ENCODE assay signal across 8 cellular contexts in the genomic region with DNA sequence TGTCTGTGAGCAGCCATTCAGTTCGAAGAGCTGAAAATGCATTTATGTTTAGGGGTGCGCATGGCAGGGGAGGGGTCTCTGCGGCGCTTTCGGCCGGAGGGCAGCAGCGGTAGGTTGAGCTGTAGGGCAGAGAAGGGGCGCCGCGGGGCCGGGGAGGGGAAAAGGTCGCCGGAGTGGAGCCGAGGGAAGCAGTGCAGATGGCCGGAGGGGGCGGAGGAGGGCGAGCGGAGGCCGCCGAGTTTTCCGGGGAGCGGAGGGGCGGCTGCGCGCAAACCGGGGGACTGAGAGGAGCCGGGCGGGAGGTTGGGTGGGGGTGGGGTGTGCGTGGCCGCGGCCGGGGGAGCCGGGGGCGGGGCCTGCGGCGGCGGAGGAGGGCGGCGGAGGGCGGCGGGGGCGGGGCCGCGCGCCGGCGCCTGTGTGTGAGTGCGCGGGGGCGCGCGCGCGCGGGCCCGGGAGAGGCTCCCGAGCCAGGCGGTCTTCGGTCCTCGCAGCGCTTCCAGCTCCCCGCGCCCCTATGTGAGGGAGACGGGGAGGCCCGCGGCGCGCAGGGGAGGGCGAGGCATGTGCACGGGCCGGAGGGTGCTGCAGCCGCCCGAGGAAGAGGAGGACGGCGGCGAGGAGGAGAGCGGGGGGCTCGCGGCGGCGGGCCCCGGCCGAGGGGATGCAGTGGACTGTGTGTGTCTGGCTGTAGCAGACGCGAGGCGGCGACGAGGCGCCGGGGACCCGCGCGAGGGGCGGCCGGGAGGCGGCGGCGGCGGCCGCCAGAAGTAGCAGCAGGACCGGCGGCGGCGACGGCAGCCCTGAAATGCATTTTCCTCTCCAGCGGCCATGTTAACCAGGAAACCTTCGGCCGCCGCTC. TPM values are rescaled to one million over a fixed set of nuclear protein-coding genes. Genes with fewer than 3 reads are reported as not detected.
DNase-seq lines count a peak whose midpoint lies in the region; ATAC-seq and TF ChIP-seq lines count a peak whose summit lies in the region.

A gene (plus strand): TSS at position 440 of the 859 bp plus-strand sequence. CDS start 389 bp downstream, at position 829.

- H3K79me2 ChIP-seq in neural progenitor cell (ENCODE audit: low read depth), result peaks cover 49% of the 10 kb centered on the region

- H3K9me3 ChIP-seq in HUES48 (ENCODE audit: control insufficient read depth, insufficient read depth, low read length), result no peaks in the 10 kb centered on the region
- no peaks in the 10 kb centered on the region for H3K9me3 ChIP-seq in neural progenitor cell (ENCODE audit: low read depth)

- H3K9ac ChIP-seq in HUES48 (ENCODE audit: low read depth, low read length) (peak within 1 kb of the TSS; percentile 90), neural progenitor cell (peak within 1 kb of the TSS; percentile 78)

- H3K36me3 ChIP-seq in HUES48 (ENCODE audit: control insufficient read depth, insufficient read depth, low read length), result peaks cover 19% of the 10 kb centered on the region
- no peaks in the 10 kb centered on the region for H3K36me3 ChIP-seq in neural progenitor cell

- peaks cover 36% of the 10 kb centered on the region for H4K20me1 ChIP-seq in neural progenitor cell (ENCODE audit: low read depth)

- peaks cover 6% of the 10 kb centered on the region for H3K27me3 Mint-ChIP-seq in neural progenitor cell (ENCODE audit: insufficient read depth, low read depth)

- peak; percentile 45 for TF ChIP-seq CTCF in foreskin keratinocyte (conservative IDR thresholded peaks at IDR 0.05)
- TF ChIP-seq CTCF in neural progenitor cell (IDR thresholded peaks at IDR 0.05), result no peak

- H3K4me3 Mint-ChIP-seq in neural progenitor cell, result peak within 1 kb of the TSS; percentile 96

- peak within 1 kb of the TSS; percentile 89 for H3K4me3 ChIP-seq in HUES48 (ENCODE audit: low read depth, low read length)
- H3K4me3 ChIP-seq in neural progenitor cell, result peak within 1 kb of the TSS; percentile 99

- no peaks in the 10 kb centered on the region for H3K27me3 ChIP-seq in HUES48 (ENCODE audit: control insufficient read depth, insufficient read depth, low read length)
- no peaks in the 10 kb centered on the region for H3K27me3 ChIP-seq in foreskin keratinocyte
- H3K27me3 ChIP-seq in neural progenitor cell, result peaks cover 8% of the 10 kb centered on the region

- peaks cover 4% of the 10 kb centered on the region for H3F3A ChIP-seq in neural progenitor cell (ENCODE audit: low read depth)

- H3K4me2 ChIP-seq in neural progenitor cell, result peak within 1 kb of the TSS; percentile 97

- peak within 1 kb of the TSS; percentile 84 for H3K27ac ChIP-seq in HUES48 (ENCODE audit: low read depth, low read length)
- peak within 1 kb of the TSS; percentile 93 for H3K27ac ChIP-seq in foreskin keratinocyte
- H3K27ac ChIP-seq in neural progenitor cell, result peak within 1 kb of the TSS; percentile 84
- peak within 1 kb of the TSS; percentile 80 for H3K27ac ChIP-seq in substantia nigra (ENCODE audit: low read depth, low read length, poor library complexity, severe bottlenecking)

- H2AFZ ChIP-seq in neural progenitor cell (replicated peaks), result peak within 1 kb of the TSS; percentile 99

- peaks cover 31% of the 10 kb centered on the region for H3K4me1 Mint-ChIP-seq in neural progenitor cell

- peaks cover 12% of the 10 kb centered on the region for H3K36me3 Mint-ChIP-seq in neural progenitor cell

- H3K27ac Mint-ChIP-seq in neural progenitor cell, result peak within 1 kb of the TSS; percentile 67

- ATAC-seq in GM21360 (IDR thresholded peaks at IDR 0.05; ENCODE audit: unreplicated experiment) (peak; percentile 39), foreskin keratinocyte (peak; percentile 49)

- peaks cover 2% of the 10 kb centered on the region for H3K9me3 Mint-ChIP-seq in neural progenitor cell

- DNase-seq in DMS 273 treated with DMSO at 0.1 percent for 48 hours (lab: John Stamatoyannopoulos, UW) (peak; percentile 49), RPMI7951 (ENCODE audit: low read depth) (peak; percentile 80), activated gamma-delta T cell treated with Interleukin-2 at 50 U/mL for 16 hours (peak; percentile 78), foreskin keratinocyte (peak in 1 of 2 donors; percentile 58), neural progenitor cell (ENCODE audit: low spot score) (peak; percentile 92), substantia nigra (lab: John Stamatoyannopoulos, UW) (peak in 48 of 49 donors; percentile 15 to 91 (median 68))

- H3K4me1 ChIP-seq in HUES48 (ENCODE audit: control insufficient read depth, insufficient read depth, low read length) (peaks cover 22% of the 10 kb centered on the region), foreskin keratinocyte (peaks cover 26% of the 10 kb centered on the region), neural progenitor cell (peaks cover 15% of the 10 kb centered on the region)

RNA-seq across cellular contexts. Expression of the gene that starts here (rescaled TPM):
- 24.1 and 24.5 TPM in 2 replicates for total RNA-seq in RPMI7951 (2014; rRNA removed; shearing (Covaris generic))
- total RNA-seq in foreskin keratinocyte (18.3 and 20.5 TPM in 2 replicates), neural progenitor cell (ENCODE audit: low replicate concordance) (29.6 and 34.2 TPM in 2 replicates)
- 5.9 and 7.7 TPM in 2 replicates for polyA plus RNA-seq in foreskin keratinocyte
